8 cellular contexts compared by ENCODE assay signal in genomic region chr1:85526216-85526615, GRCh38. TPM values are rescaled to one million over a fixed set of nuclear protein-coding genes. Genes with fewer than 3 reads are reported as not detected.
DNase-seq lines count a peak whose midpoint lies in the region; ATAC-seq and TF ChIP-seq lines count a peak whose summit lies in the region.
"Not testable (repeated sequence)": the region's sequence is repeated elsewhere in the genome, so short reads cannot be mapped to it uniquely, and the experiment has no call there.
"Had no signal": no experiment of that assay in that cellular context is flagged by ENCODE, and none has a peak within 500 bp of the region (broad histone marks: within the 10 kb centered on the region; RNA-seq: fewer than 3 reads in every experiment).

No MANE protein-coding gene starts in this region.

- peak overlapping the region; percentile 5 for H2BK120ac ChIP-seq in mesenchymal stem cell (ENCODE audit: low read depth, low read length)

- not testable (repeated sequence) for H3K36me3 Mint-ChIP-seq in osteocyte (ENCODE audit: unreplicated experiment)

- TF ChIP-seq POLR2A in stomach (IDR thresholded peaks at IDR 0.05): not testable (repeated sequence)

- peak overlapping the region; percentile 47 for H3K27ac ChIP-seq in PC-3 (ENCODE audit: low read length)
- H3K27ac ChIP-seq in brain microvascular endothelial cell: peak overlapping the region; percentile 72
- peak overlapping the region; percentile 94 for H3K27ac ChIP-seq in cardiac muscle cell
- H3K27ac ChIP-seq in mesenchymal stem cell (ENCODE audit: low read length, poor library complexity, severe bottlenecking): peak overlapping the region; percentile 40
- peak overlapping the region in 4 of 5 donors; percentile 38 to 80 (median 52) for H3K27ac ChIP-seq in stomach

- H4K8ac ChIP-seq in mesenchymal stem cell (ENCODE audit: low read length): not testable (repeated sequence)

- not testable (repeated sequence) for H3K9me3 ChIP-seq in PC-3 (ENCODE audit: low read length); cardiac muscle cell (ENCODE audit: low read depth); mesenchymal stem cell (ENCODE audit: control insufficient read depth, low read length); stomach

- peak overlapping the region in 1 of 2 experiments; percentile 39 for H2BK12ac ChIP-seq in mesenchymal stem cell (ENCODE audit: low read length in 2 of 2)

- not testable (repeated sequence) for H3K9ac ChIP-seq in PC-3 (ENCODE audit: low read length)
- peak overlapping the region; percentile 77 for H3K9ac ChIP-seq in mesenchymal stem cell (ENCODE audit: low read length)

- not testable (repeated sequence) for ATAC-seq in PC-3

- H3K79me1 ChIP-seq in mesenchymal stem cell (replicated peaks; ENCODE audit: low read length, poor library complexity, severe bottlenecking): not testable (repeated sequence)

- H3K27ac Mint-ChIP-seq in osteocyte (ENCODE audit: unreplicated experiment): peak overlapping the region; percentile 88

- H3K36me3 ChIP-seq in PC-3 (ENCODE audit: low read depth, low read length); brain microvascular endothelial cell (replicated peaks); cardiac muscle cell; mesenchymal stem cell (ENCODE audit: control insufficient read depth in 1 of 2, insufficient read depth in 2 of 2, low read depth in 1 of 2, low read length in 2 of 2); stomach: not testable (repeated sequence)

- H3K9me2 ChIP-seq in PC-3 (replicated peaks; ENCODE audit: low read length): not testable (repeated sequence)

- intact Hi-C loops in PC-3 (cut with micrococcal nuclease): loop anchor here (2.0 kb wide), 1 partner anchor 19 kb away; no protein-coding TSS in a partner anchor
- intact Hi-C loops in stomach (cut with DNase I; ENCODE audit: low total_unique reads): not testable (repeated sequence)

- not testable (repeated sequence) for H3K4ac ChIP-seq in mesenchymal stem cell (ENCODE audit: low read depth in 1 of 2, low read length in 2 of 2)

- not testable (repeated sequence) for H3K14ac ChIP-seq in mesenchymal stem cell (ENCODE audit: low read length in 2 of 2)

- CTCF ChIA-PET in PC-3 (lab: Charles Lee): not testable (repeated sequence)

- H3K9me3 Mint-ChIP-seq in osteocyte (ENCODE audit: unreplicated experiment): not testable (repeated sequence)

- not testable (repeated sequence) for H3K27me3 Mint-ChIP-seq in osteocyte (ENCODE audit: unreplicated experiment)

- in situ Hi-C loops in brain microvascular endothelial cell (cut with HindIII; ENCODE audit: low pct_ligation_motif_present, low sequenced_read_pairs): not testable (repeated sequence)

- not testable (repeated sequence) for H2BK15ac ChIP-seq in mesenchymal stem cell (ENCODE audit: low read depth, poor library complexity, severe bottlenecking)

- not testable (repeated sequence) for H3K79me2 ChIP-seq in PC-3 (ENCODE audit: low read length)

- H2BK5ac ChIP-seq in mesenchymal stem cell (ENCODE audit: low read depth, low read length, poor library complexity, severe bottlenecking): not testable (repeated sequence)

- H3K18ac ChIP-seq in mesenchymal stem cell (ENCODE audit: low read depth in 1 of 2, low read length in 2 of 2): not testable (repeated sequence)

- not testable (repeated sequence) for TF ChIP-seq CTCF in PC-3 (conservative IDR thresholded peaks at IDR 0.05; ENCODE audit: low read depth, low read length); brain microvascular endothelial cell (IDR thresholded peaks at IDR 0.05; ENCODE audit: low read depth, low read length, missing control alignments); cardiac muscle cell (IDR thresholded peaks at IDR 0.05; ENCODE audit: low read depth, low read length); osteocyte (IDR thresholded peaks at IDR 0.05); stomach (IDR thresholded peaks at IDR 0.05)

- not testable (repeated sequence) for H3K4me3 Mint-ChIP-seq in osteocyte (ENCODE audit: unreplicated experiment)

- TF ChIP-seq EP300 in stomach (IDR thresholded peaks at IDR 0.05): not testable (repeated sequence)

- not testable (repeated sequence) for H3K4me2 ChIP-seq in PC-3 (ENCODE audit: low read length); mesenchymal stem cell (ENCODE audit: low read length, poor library complexity, severe bottlenecking)

- not testable (repeated sequence) for H3K4me3 ChIP-seq in PC-3 (ENCODE audit: low read length); brain microvascular endothelial cell (ENCODE audit: low read depth, low read length); cardiac muscle cell; mesenchymal stem cell (ENCODE audit: insufficient read depth in 1 of 2, low read depth in 1 of 2, low read length in 2 of 2); stomach

- not testable (repeated sequence) for H2AK5ac ChIP-seq in mesenchymal stem cell (ENCODE audit: low read length, severe bottlenecking)

- not testable (repeated sequence) for BruUV-seq in PC-3 (replicated peaks; lab: Mats Ljungman, UMichigan)

- peak; percentile 52 for DNase-seq in ELR (ENCODE audit: low read depth)
- DNase-seq in PC-3; brain microvascular endothelial cell; cardiac muscle cell (ENCODE audit: low read depth in 1 of 2, low spot score in 1 of 2); osteocyte (ENCODE audit: extremely low spot score, unreplicated experiment); stomach: not testable (repeated sequence)
- DNase-seq in mesenchymal stem cell: peak; percentile 59

- H3K4me1 ChIP-seq in PC-3 (ENCODE audit: insufficient read depth, low read length) (peaks cover 25% of the 10 kb centered on the region), cardiac muscle cell (ENCODE audit: low read depth) (peaks cover 15% of the 10 kb centered on the region)
- not testable (repeated sequence) for H3K4me1 ChIP-seq in mesenchymal stem cell (ENCODE audit: control insufficient read depth, insufficient read depth, low read depth, low read length); stomach

- H3K4me1 Mint-ChIP-seq in osteocyte (ENCODE audit: unreplicated experiment): peaks cover 34% of the 10 kb centered on the region

- not testable (repeated sequence) for H4K91ac ChIP-seq in mesenchymal stem cell (ENCODE audit: low read length)

- not testable (repeated sequence) for H2AFZ ChIP-seq in PC-3 (ENCODE audit: low read length); mesenchymal stem cell (ENCODE audit: low read depth, low read length)

- not testable (repeated sequence) for H3K23ac ChIP-seq in mesenchymal stem cell (ENCODE audit: low read length in 2 of 2)

- not testable (repeated sequence) for H3F3A ChIP-seq in PC-3 (ENCODE audit: low read length, unreplicated experiment)

- H4K20me1 ChIP-seq in PC-3 (ENCODE audit: low read length): not testable (repeated sequence)

- not testable (repeated sequence) for H3K27me3 ChIP-seq in PC-3 (ENCODE audit: low read length); brain microvascular endothelial cell (replicated peaks); cardiac muscle cell; mesenchymal stem cell (ENCODE audit: control insufficient read depth in 1 of 2, insufficient read depth in 1 of 2, low read length in 2 of 2); stomach

- POLR2A ChIA-PET in PC-3 (lab: Charles Lee; ENCODE audit: unreplicated experiment): not testable (repeated sequence)

- WGBS in mesenchymal stem cell: 67% methylated on average over 3 of the region's 3 CpGs
- WGBS in stomach, 5 donors: 71 to 82% (median 78%) methylated on average over 3 of the region's 3 CpGs

RNA-seq across cellular contexts. Expression of gene CCN1, which starts 54.3 kb away (rescaled TPM):
- 85.4 and 123 TPM in 2 replicates for total RNA-seq in PC-3 (2014; rRNA removed)
- total RNA-seq in cardiac muscle cell: 23.3 and 31.2 TPM in 2 replicates
- polyA plus RNA-seq in cardiac muscle cell: 82.5 and 93.0 TPM in 2 replicates
- 408 TPM for polyA plus RNA-seq in mesenchymal stem cell (2013, experiment 1 of 2)
- 395 TPM for polyA plus RNA-seq in mesenchymal stem cell (2013, experiment 2 of 2)
- 412 and 526 TPM in 2 replicates for total RNA-seq in osteocyte
- 100 to 1,000 TPM in 1 of 5 donors, 10 to 100 TPM in 4; 17.0 to 123 (median 70.1) TPM for total RNA-seq in stomach
- polyA plus RNA-seq in stomach: 10 to 100 TPM; 15.9 to 30.4 (median 22.7) TPM
- total RNA-seq: CD8-positive, alpha-beta T cell had no signal

Comparison
In these comparisons a context has a peak if more than half of its experiments do, and no peak if none do; other contexts are left out.
1. H3K27ac ChIP-seq: peak in every context shown above with its lines; median percentile 94 in cardiac muscle cell; 72 in brain microvascular endothelial cell; 52 in stomach; 47 in PC-3; 40 in mesenchymal stem cell.